ENCODE assay signal across 8 cellular contexts in genomic region chr5:32444191-32444945, GRCh38. TPM values are rescaled to one million over a fixed set of nuclear protein-coding genes. Genes with fewer than 3 reads are reported as not detected.
DNase-seq lines count a peak whose midpoint lies in the region; ATAC-seq and TF ChIP-seq lines count a peak whose summit lies in the region.

TSS of gene ZFR (minus strand) at chr5:32444740. CDS start at chr5:32444658, 82 bp downstream.

- no peaks in the 10 kb centered on the region for H3K9me3 ChIP-seq in right lobe of liver

- H3K4me1 ChIP-seq in right lobe of liver, result peaks cover 0 to 19% (median 5%) of the 10 kb centered on the region in 4 donors

- no peak for TF ChIP-seq CTCF in right lobe of liver (IDR thresholded peaks at IDR 0.05)

- DNase-seq in CD1c-positive myeloid dendritic cell (ENCODE audit: extremely low spot score), result peak; percentile 96
- peak; percentile 90 for DNase-seq in NCI-H82 (lab: John Stamatoyannopoulos, UW)
- DNase-seq in activated CD4-positive, alpha-beta T cell treated with anti-CD3 and anti-CD28 coated beads, Interleukin-2, amount 50 U/mL, for 48 hours, result peak; percentile 91 to 92
- DNase-seq in dermis microvascular lymphatic vessel endothelial cell (ENCODE audit: low read depth in 2 of 2), result peak; percentile 65 to 89
- peak; percentile 95 to 97 (median 96) for DNase-seq in right lobe of liver
- DNase-seq in stimulated activated CD4-positive, alpha-beta T cell treated with anti-CD3 and anti-CD28 coated beads, Interleukin-4, amount 100 ng/mL, for 24 hours, result peak; percentile 93

- intact Hi-C loops in right lobe of liver (cut with DNase I), result no loop called here

- H3K36me3 ChIP-seq in right lobe of liver, result no peaks in the 10 kb centered on the region

- H3K27me3 ChIP-seq in right lobe of liver, result no peaks in the 10 kb centered on the region

- under 1% methylated on average over 24 of the region's 81 CpGs for WGBS in right lobe of liver (ENCODE audit: insufficient coverage, low coverage, low lambda C conversion rate, missing lambda C conversion rate)

- peak within 1 kb of the TSS; percentile 82 to 97 (median 88) for H3K27ac ChIP-seq in right lobe of liver

- TF ChIP-seq POLR2A in right lobe of liver (IDR thresholded peaks at IDR 0.05), result peak; percentile 75

- H3K4me3 ChIP-seq in right lobe of liver, result peak within 1 kb of the TSS; percentile 78 to 94 (median 90)

- ATAC-seq in GM19452 (IDR thresholded peaks at IDR 0.05; ENCODE audit: unreplicated experiment), result peak; percentile 82
- peak; percentile 34 for ATAC-seq in HG03575 (IDR thresholded peaks at IDR 0.05; ENCODE audit: extremely low read depth, insufficient number of reproducible peaks, low FRiP score, unreplicated experiment)
- ATAC-seq in right lobe of liver, result peak; percentile 97 to 98 (median 97)

RNA-seq across cellular contexts. Expression of gene ZFR, which starts in this region (rescaled TPM):
- 45.6 and 54.0 TPM in 2 replicates for total RNA-seq in dermis microvascular lymphatic vessel endothelial cell
- 10 to 100 TPM; 19.8 to 36.8 (median 25.8) TPM for total RNA-seq in right lobe of liver

Comparison
In these comparisons a context has a peak if more than half of its experiments do, and no peak if none do; other contexts are left out.
1. Peak in every context shown above with its lines: DNase-seq, ATAC-seq, H3K4me3 ChIP-seq and H3K27ac ChIP-seq.
2. ATAC-seq: peak in every context shown above with its lines; median percentile 97 in right lobe of liver; 82 in GM19452; 34 in HG03575.